ENCODE assay signal across 8 cellular contexts in the genomic region with DNA sequence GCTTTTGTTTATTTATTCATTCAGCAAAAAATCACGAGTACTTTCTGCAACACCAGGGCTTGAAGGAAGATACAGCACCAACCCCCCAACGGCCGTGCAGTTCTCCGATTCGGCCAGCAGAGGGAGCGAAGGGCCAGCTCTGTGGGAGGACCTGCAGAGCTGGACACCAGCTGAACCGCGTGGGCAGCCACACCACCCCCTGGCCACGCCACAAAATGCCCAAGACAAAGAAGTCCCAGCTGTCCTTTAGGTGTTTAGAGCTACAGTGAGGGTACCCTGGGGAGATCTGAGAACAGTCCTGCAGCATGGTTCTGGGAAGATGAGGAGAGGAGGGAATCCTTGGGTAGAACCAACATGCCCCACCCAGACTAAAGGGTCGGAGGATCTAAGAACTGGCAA.
DNase-seq lines count a peak whose midpoint lies in the region; ATAC-seq and TF ChIP-seq lines count a peak whose summit lies in the region.

No MANE protein-coding gene starts in this region.

- ATAC-seq in HCT116: peak; percentile 97
- ATAC-seq in WTC11: peak; percentile 84
- no peak for ATAC-seq in GM21717 (IDR thresholded peaks at IDR 0.05; ENCODE audit: unreplicated experiment)

- TF ChIP-seq POLR2A in HCT116 (IDR thresholded peaks at IDR 0.05; ENCODE audit: borderline replicate concordance, extremely low read depth, insufficient read depth, insufficient read length): no peak

- CTCF ChIA-PET in HCT116 (lab: Charles Lee) (interaction anchor here (1.0 to 2.8 kb wide), 13 partner anchors 10 to 432 kb away, joined by 3 to 49 read pairs (median 5); partner anchors contain the start of genes PGM2 and RELL1), WTC11 (lab: Charles Lee) (interaction anchor here (0.6 to 3.6 kb wide), 30 partner anchors 9 to 359 kb away, joined by 3 to 48 read pairs (median 4); partner anchors contain the start of genes PGM2 and RELL1)

- H3K27ac Mint-ChIP-seq in WTC11: no peak overlapping the region

- H3K9me3 Mint-ChIP-seq in WTC11: no peaks in the 10 kb centered on the region

- POLR2A ChIA-PET in HCT116 (lab: Charles Lee): interaction anchor here (1.9 kb wide), 1 partner anchor 199 kb away, joined by 10 read pairs; no protein-coding TSS in a partner anchor
- POLR2A ChIA-PET in WTC11 (lab: Charles Lee): no interaction called here

- H3K36me3 Mint-ChIP-seq in WTC11: no peaks in the 10 kb centered on the region

- BruUV-seq in HCT116 (replicated peaks; lab: Mats Ljungman, UMichigan): no TSS peak

- H3K4me1 ChIP-seq in HCT116 (ENCODE audit: control insufficient read depth in 1 of 2, insufficient read depth in 2 of 2, low read length in 2 of 2): peaks cover 3 to 21% of the 10 kb centered on the region in 2 experiments; a peak in 2 of 4 replicates

- RAD21 ChIA-PET in HCT116 (lab: Charles Lee; ENCODE audit: low non-redundant PET in 1 of 2, low total read pairs in 2 of 2, uncharacterized antibody in 2 of 2, unreplicated experiment in 2 of 2): interaction anchor here (1.4 to 2.0 kb wide), 2 partner anchors 64 to 199 kb away, joined by 6 to 14 read pairs; no protein-coding TSS in a partner anchor

- peak; percentile 93 for DNase-seq in GM03348 (ENCODE audit: low spot score)
- DNase-seq in HCT116 (ENCODE audit: low read depth, low spot score): peak; percentile 41
- DNase-seq in NCI-H1694 (lab: John Stamatoyannopoulos, UW): peak; percentile 5
- peak; percentile 91 for DNase-seq in WTC11 (ENCODE audit: low spot score)
- DNase-seq in T47D (ENCODE audit: low read depth in 1 of 2, low spot score in 1 of 2): peak; percentile 26 to 78
- DNase-seq in islet precursor cell: peak; percentile 87
- DNase-seq in stimulated activated CD4-positive, alpha-beta T cell treated with anti-CD3 and anti-CD28 coated beads, Interleukin-15, amount 100 ng/mL, for 48 hours (ENCODE audit: low read depth in 2 of 2): peak; percentile 35 to 64

- no peaks in the 10 kb centered on the region for H3K79me2 ChIP-seq in HCT116 (ENCODE audit: insufficient read depth, low read length)

- H2AFZ ChIP-seq in HCT116 (ENCODE audit: low read depth, low read length, poor library complexity, severe bottlenecking): peak overlapping the region; percentile 57

- no peaks in the 10 kb centered on the region for H3K9me3 ChIP-seq in HCT116 (ENCODE audit: control insufficient read depth in 1 of 2, insufficient read depth in 1 of 2, low read depth in 1 of 2, low read length in 2 of 2)

- in situ Hi-C loops in T47D (cut with HindIII; ENCODE audit: low pct_unique_long_range_greater_than_20kb, low sequenced_read_pairs): no loop called here

- no peak overlapping the region for H3K4me3 Mint-ChIP-seq in WTC11

- H3K36me3 ChIP-seq in HCT116 (ENCODE audit: control insufficient read depth in 1 of 2, insufficient read depth in 2 of 2, low read length in 2 of 2): no peaks in the 10 kb centered on the region

- H3K9me2 ChIP-seq in HCT116 (ENCODE audit: insufficient read depth): no peaks in the 10 kb centered on the region

- TF ChIP-seq CTCF in HCT116 (IDR thresholded peaks at IDR 0.05 in 2 of 3, conservative IDR thresholded peaks at IDR 0.05 in 1 of 3; ENCODE audit: borderline replicate concordance in 1 of 3, insufficient read depth in 1 of 3, low read depth in 2 of 3, low read length in 2 of 3): peak; percentile 94 to 99 (median 99)
- TF ChIP-seq CTCF in WTC11 (IDR thresholded peaks at IDR 0.05): peak; percentile 97

- H3K9ac ChIP-seq in HCT116 (ENCODE audit: low read length): no peak overlapping the region

- H3K4me3 ChIP-seq in HCT116 (replicated peaks in 1 of 2; ENCODE audit: low read depth in 1 of 2, low read length in 2 of 2): no peak overlapping the region

- H3K4me2 ChIP-seq in HCT116 (ENCODE audit: low read length): peak overlapping the region; percentile 48

- intact Hi-C loops in HCT116 (cut with micrococcal nuclease): loop anchor here (1.0 to 5.0 kb wide), 6 partner anchors 44 to 434 kb away; partner anchors contain the start of gene RELL1

- H3K27ac ChIP-seq in HCT116 (ENCODE audit: low read depth, low read length): no peak overlapping the region

- no peaks in the 10 kb centered on the region for H3K27me3 ChIP-seq in HCT116 (ENCODE audit: insufficient read depth, low read length)

- H3K4me1 Mint-ChIP-seq in WTC11: peaks cover 32% of the 10 kb centered on the region

- peak; percentile 98 for TF ChIP-seq RAD21 in HCT116 (IDR thresholded peaks at IDR 0.05; ENCODE audit: low read depth)

- H4K20me1 ChIP-seq in HCT116 (ENCODE audit: insufficient read depth): no peaks in the 10 kb centered on the region

- peaks cover 3% of the 10 kb centered on the region; the same call in 1 of the 2 replicates for H3K27me3 Mint-ChIP-seq in WTC11 (ENCODE audit: low read depth)

TF ChIP-seq in HCT116, 20 proteins besides CTCF, POLR2A, EP300 and RAD21:
- TF ChIP-seq YY1 (IDR thresholded peaks at IDR 0.05; ENCODE audit: extremely low read depth, insufficient replicate concordance, low read depth, low read length) (peak; percentile 35), CEBPB (IDR thresholded peaks at IDR 0.05; ENCODE audit: low read depth) (no peak), ELF1 (IDR thresholded peaks at IDR 0.05; ENCODE audit: borderline replicate concordance, low read depth) (no peak), SIN3A (IDR thresholded peaks at IDR 0.05; ENCODE audit: low read depth) (no peak), EZH2 (IDR thresholded peaks at IDR 0.05) (no peak), SP1 (IDR thresholded peaks at IDR 0.05; ENCODE audit: low read depth) (no peak), EGR1 (IDR thresholded peaks at IDR 0.05; ENCODE audit: low read depth) (no peak)
- TF ChIP-seq, protein P1, sequence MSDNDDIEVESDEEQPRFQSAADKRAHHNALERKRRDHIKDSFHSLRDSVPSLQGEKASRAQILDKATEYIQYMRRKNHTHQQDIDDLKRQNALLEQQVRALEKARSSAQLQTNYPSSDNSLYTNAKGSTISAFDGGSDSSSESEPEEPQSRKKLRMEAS (IDR thresholded peaks at IDR 0.05): peak; percentile 25; the same call in 1 of the 2 replicates

TF ChIP-seq in WTC11, 78 proteins besides CTCF, POLR2A, EP300 and RAD21:
- TF ChIP-seq, protein P1 (CRISPR knock-in tag; IDR thresholded peaks at IDR 0.05): peak; percentile 54
- TF ChIP-seq GTF2I (CRISPR knock-in tag; conservative IDR thresholded peaks at IDR 0.05) (no peak), CREM (CRISPR knock-in tag; IDR thresholded peaks at IDR 0.05) (0 out of 2 replicates have a peak, but pooled peaks have one; percentile 18), ZNF138 (CRISPR knock-in tag; conservative IDR thresholded peaks at IDR 0.05) (no peak)
TF ChIP-seq in WTC11: peak in this region for 2.

Comparison
In these comparisons a context has a peak if more than half of its experiments do, and no peak if none do; other contexts are left out.
1. DNase-seq: peak in every context shown above with its lines; median percentile 93 in GM03348; 91 in WTC11; 87 in islet precursor cell; 52 in T47D; 50 in stimulated activated CD4-positive, alpha-beta T cell treated with anti-CD3 and anti-CD28 coated beads, Interleukin-15, amount 100 ng/mL, for 48 hours; 41 in HCT116; 5 in NCI-H1694.